9 cellular contexts compared by ENCODE assay signal in genomic region chr2:132719480-132719879, GRCh38. TPM values are rescaled to one million over a fixed set of nuclear protein-coding genes. Genes with fewer than 3 reads are reported as not detected.
"Had no signal": no experiment of that assay in that cellular context is flagged by ENCODE, and none has a peak within 500 bp of the region (broad histone marks: within the 10 kb centered on the region; RNA-seq: fewer than 3 reads in every experiment).

No MANE protein-coding gene starts in this region.

- H3K4me3 ChIP-seq: GM23248, K562 had no signal

- H3K9ac ChIP-seq: GM23248 had no signal

- ATAC-seq: K562 had no signal

- FAIRE-seq: HTR-8/SVneo, K562 had no signal

- H3K27ac ChIP-seq: GM23248 had no signal

- DNase-seq: GM23248, GOT3, H7, HCEC 1CT, IMR-90, KG1 had no signal

- H2AFZ ChIP-seq: GM23248 had no signal

RNA-seq across cellular contexts. Expression of gene LYPD1, which starts 49.5 kb away (rescaled TPM):
- total RNA-seq: HT-29, K562 had no signal
